Comparison of ENCODE assay signal across 8 cellular contexts in genomic region chr7:104267701-104268368, GRCh38.
A peak's percentile ranks its signal among the peaks of the same experiment; 100 is the strongest.
DNase-seq lines count a peak whose midpoint lies in the region; ATAC-seq and TF ChIP-seq lines count a peak whose summit lies in the region.

No MANE protein-coding gene starts in this region.

- H3K79me2 ChIP-seq in OCI-LY7 (ENCODE audit: insufficient read depth, low read depth, low read length): no peaks in the 10 kb centered on the region

- CTCF ChIA-PET in OCI-LY7 (lab: Charles Lee; ENCODE audit: unreplicated experiment): no interaction called here

- BruUV-seq in OCI-LY7 (replicated peaks; lab: Mats Ljungman, UMichigan): no TSS peak

- no peak for DNase-seq in heart left ventricle
- no peak for DNase-seq in Right ventricle myocardium superior
- peak; percentile 9 for DNase-seq in OCI-LY7 (ENCODE audit: low spot score)
- DNase-seq in fibroblast of pulmonary artery (ENCODE audit: low read depth): peak; percentile 44
- DNase-seq in transverse colon: no peak
- DNase-seq in effector CD8-positive, alpha-beta T cell (lab: John Stamatoyannopoulos, UW): no peak

- ATAC-seq in heart left ventricle (no peak), Right ventricle myocardium superior (ENCODE audit: poor library complexity) (no peak), HG03571 (IDR thresholded peaks at IDR 0.05; ENCODE audit: unreplicated experiment) (no peak), HG02981 (IDR thresholded peaks at IDR 0.05; ENCODE audit: unreplicated experiment) (no peak)

- intact Hi-C loops in heart left ventricle (cut with DNase I): no loop called here
- intact Hi-C loops in Right ventricle myocardium superior (cut with DNase I): loop anchor here (10.0 kb wide), 1 partner anchor 577 kb away; no protein-coding TSS in a partner anchor
- intact Hi-C loops in OCI-LY7 (cut with micrococcal nuclease; ENCODE audit: unreplicated experiment): no loop called here
- intact Hi-C loops in transverse colon (cut with DNase I; ENCODE audit: low total_unique reads): no loop called here

- H3K27ac ChIP-seq in heart left ventricle (no peak overlapping the region), OCI-LY7 (ENCODE audit: low read depth, low read length, poor library complexity, severe bottlenecking) (no peak overlapping the region), transverse colon (no peak overlapping the region)

- H2AFZ ChIP-seq in OCI-LY7 (ENCODE audit: low read length): no peak overlapping the region

- TF ChIP-seq CTCF in heart left ventricle (IDR thresholded peaks at IDR 0.05) (peak in 10 of 12 donors; percentile 13 to 51 (median 34)), OCI-LY7 (conservative IDR thresholded peaks at IDR 0.05; ENCODE audit: low read length) (peak; percentile 83), fibroblast of pulmonary artery (IDR thresholded peaks at IDR 0.05; ENCODE audit: low read length, missing control alignments) (peak; percentile 66), transverse colon (IDR thresholded peaks at IDR 0.05) (peak in 4 of 5 experiments; percentile 9 to 43 (median 40))

- POLR2A ChIA-PET in OCI-LY7 (lab: Charles Lee): interaction anchor here (0.5 to 1.0 kb wide), 4 partner anchors 12 to 1430 kb away, joined by 3 read pairs; no protein-coding TSS in a partner anchor

- TF ChIP-seq POLR2A in heart left ventricle (IDR thresholded peaks at IDR 0.05) (no peak), transverse colon (IDR thresholded peaks at IDR 0.05) (no peak)

- in situ Hi-C loops in transverse colon (cut with MboI; ENCODE audit: low pct_ligation_motif_present in 1 of 4, low pct_unique_long_range_greater_than_20kb in 1 of 4, low sequenced_read_pairs in 3 of 4): loop anchor here in 1 of 4 donors (25.0 kb wide), 2 partner anchors 594 to 706 kb away; no protein-coding TSS in a partner anchor

- no peaks in the 10 kb centered on the region for H3K9me2 ChIP-seq in OCI-LY7 (ENCODE audit: insufficient read depth, low read length)

- H3K4me2 ChIP-seq in OCI-LY7 (ENCODE audit: low read length): no peak overlapping the region

- H3K36me3 ChIP-seq in heart left ventricle: no peaks in the 10 kb centered on the region
- no peaks in the 10 kb centered on the region for H3K36me3 ChIP-seq in OCI-LY7 (ENCODE audit: insufficient read depth, low read length)
- H3K36me3 ChIP-seq in transverse colon: no peaks in the 10 kb centered on the region

- TF ChIP-seq EP300 in transverse colon (IDR thresholded peaks at IDR 0.05; ENCODE audit: low read depth): no peak

- H3K9me3 ChIP-seq in heart left ventricle (peaks cover 0 to 17% (median 2%) of the 10 kb centered on the region in 12 donors), OCI-LY7 (ENCODE audit: low read length) (peaks cover 9% of the 10 kb centered on the region; the same call in 1 of the 2 replicates), transverse colon (no peaks in the 10 kb centered on the region)

- H3K27me3 ChIP-seq in heart left ventricle (no peaks in the 10 kb centered on the region), transverse colon (no peaks in the 10 kb centered on the region)

- H3K4me3 ChIP-seq in heart left ventricle: no peak overlapping the region
- H3K4me3 ChIP-seq in OCI-LY7 (ENCODE audit: low read depth, low read length, poor library complexity, severe bottlenecking): no peak overlapping the region
- no peak overlapping the region for H3K4me3 ChIP-seq in fibroblast of pulmonary artery (replicated peaks; ENCODE audit: low read depth, low read length)
- H3K4me3 ChIP-seq in transverse colon: no peak overlapping the region

- H3K4me1 ChIP-seq in heart left ventricle (no peaks in the 10 kb centered on the region), OCI-LY7 (ENCODE audit: insufficient read depth, low read length, poor library complexity, severe bottlenecking) (no peaks in the 10 kb centered on the region), transverse colon (no peaks in the 10 kb centered on the region)

- no peaks in the 10 kb centered on the region for H4K20me1 ChIP-seq in OCI-LY7 (ENCODE audit: insufficient read depth, low read length)

- WGBS in heart left ventricle, 4 donors: 51 to 57% (median 55%) methylated on average over 3 of the region's 3 CpGs
- WGBS in transverse colon (ENCODE audit: low coverage in 1 of 2), 2 donors: 39 to 47% methylated on average over 3 of the region's 3 CpGs

Comparison
In these comparisons a context has a peak if more than half of its experiments do, and no peak if none do; other contexts are left out.
1. DNase-seq: peak in OCI-LY7 (single experiment) and fibroblast of pulmonary artery (single experiment); none in heart left ventricle (0 of 5), Right ventricle myocardium superior (single experiment), transverse colon (single experiment) and effector CD8-positive, alpha-beta T cell (single experiment).
2. Peak in every context shown above with its lines, with median percentiles within 50 percentile points of each other: CTCF ChIP-seq.